8 cellular contexts compared by ENCODE assay signal in genomic region chr12:121128908-121129704, GRCh38. TPM values are rescaled to one million over a fixed set of nuclear protein-coding genes. Genes with fewer than 3 reads are reported as not detected.
DNase-seq lines count a peak whose midpoint lies in the region; ATAC-seq and TF ChIP-seq lines count a peak whose summit lies in the region.

No MANE protein-coding gene starts in this region.

- H3K4me3 ChIP-seq in GM08714 (ENCODE audit: low read length), result peak overlapping the region; percentile 57; the same call in 1 of the 2 replicates
- peak overlapping the region in 54 of 59 donors; percentile 2 to 58 (median 34) for H3K4me3 ChIP-seq in dorsolateral prefrontal cortex
- no peak overlapping the region for H3K4me3 ChIP-seq in mucosa of descending colon

- peak overlapping the region; percentile 62 for H3K4me3 Mint-ChIP-seq in stimulated activated effector memory CD8-positive, alpha-beta T cell treated with anti-CD3 and anti-CD28 coated beads, Interleukin-12 subunit alpha, Interleukin-12 subunit beta, amount 100 ng/mL, for 72 hours

- intact Hi-C loops in dorsolateral prefrontal cortex (cut with DNase I) (loop anchor here in 1 of 2 donors (2.0 kb wide), 1 partner anchor 18 kb away; no protein-coding TSS in a partner anchor), mucosa of descending colon (cut with DNase I, micrococcal nuclease) (no loop called here)

- H3K36me3 ChIP-seq in mucosa of descending colon (ENCODE audit: low read depth), result no peaks in the 10 kb centered on the region

- no peaks in the 10 kb centered on the region for H3K27me3 ChIP-seq in dorsolateral prefrontal cortex

- peaks cover 89% of the 10 kb centered on the region for H3K4me1 Mint-ChIP-seq in stimulated activated effector memory CD8-positive, alpha-beta T cell treated with anti-CD3 and anti-CD28 coated beads, Interleukin-12 subunit alpha, Interleukin-12 subunit beta, amount 100 ng/mL, for 72 hours

- H3K9me3 ChIP-seq in mucosa of descending colon, result no peaks in the 10 kb centered on the region

- peak; percentile 73 for DNase-seq in M059J (ENCODE audit: low read depth)
- DNase-seq in activated CD4-positive, alpha-beta T cell treated with anti-CD3 and anti-CD28 coated beads, Interleukin-2, amount 50 U/mL, for 24 hours (ENCODE audit: low read depth in 1 of 2, low spot score in 1 of 2), result peak; percentile 61 to 84
- DNase-seq in dorsolateral prefrontal cortex, result peak; percentile 58 to 98 (median 92)
- DNase-seq in mucosa of descending colon, result peak; percentile 71 to 85 (median 79)
- DNase-seq in stimulated activated effector memory CD8-positive, alpha-beta T cell treated with anti-CD3 and anti-CD28 coated beads, Interleukin-12 subunit alpha, Interleukin-12 subunit beta, amount 100 ng/mL, for 72 hours (ENCODE audit: low spot score in 2 of 2), result peak; percentile 56 to 91
- no peak for DNase-seq in NCI-H1694 treated with DMSO at 0.1 percent for 48 hours (lab: John Stamatoyannopoulos, UW)

- H3K27ac Mint-ChIP-seq in stimulated activated effector memory CD8-positive, alpha-beta T cell treated with anti-CD3 and anti-CD28 coated beads, Interleukin-12 subunit alpha, Interleukin-12 subunit beta, amount 100 ng/mL, for 72 hours, result peak overlapping the region; percentile 89

- ATAC-seq in GM21786 (IDR thresholded peaks at IDR 0.05; ENCODE audit: unreplicated experiment), result peak; percentile 69
- peak; percentile 67 for ATAC-seq in mucosa of descending colon
- peak; percentile 80 for ATAC-seq in stimulated activated effector memory CD8-positive, alpha-beta T cell treated with anti-CD3 and anti-CD28 coated beads, Interleukin-12 subunit alpha, Interleukin-12 subunit beta, amount 100 ng/mL, for 72 hours

- peaks cover 3% of the 10 kb centered on the region for H3K9me3 Mint-ChIP-seq in stimulated activated effector memory CD8-positive, alpha-beta T cell treated with anti-CD3 and anti-CD28 coated beads, Interleukin-12 subunit alpha, Interleukin-12 subunit beta, amount 100 ng/mL, for 72 hours

- peaks cover 7% of the 10 kb centered on the region for H3K36me3 Mint-ChIP-seq in stimulated activated effector memory CD8-positive, alpha-beta T cell treated with anti-CD3 and anti-CD28 coated beads, Interleukin-12 subunit alpha, Interleukin-12 subunit beta, amount 100 ng/mL, for 72 hours

- peak in 4 of 56 donors; percentile 5 to 25 (median 13) for TF ChIP-seq CTCF in dorsolateral prefrontal cortex (IDR thresholded peaks at IDR 0.05 in 54 of 56, conservative IDR thresholded peaks at IDR 0.05 in 2 of 56; ENCODE audit: low read depth in 1 of 56, partially characterized antibody in 56 of 56)
- TF ChIP-seq CTCF in mucosa of descending colon (IDR thresholded peaks at IDR 0.05), result no peak

- peak overlapping the region; percentile 74 to 99 (median 97) for H3K27ac ChIP-seq in dorsolateral prefrontal cortex

- peaks cover 14% of the 10 kb centered on the region for H3K4me1 ChIP-seq in mucosa of descending colon (ENCODE audit: low read depth)

RNA-seq across cellular contexts. Expression of gene P2RX7, which starts 3.6 kb away (rescaled TPM):
- total RNA-seq in M059J (2014; rRNA removed; shearing (Covaris generic)), result 2.8 and 6.1 TPM in 2 replicates
- total RNA-seq in dorsolateral prefrontal cortex (100 to 1,000 TPM in 20 of 120 experiments, 10 to 100 TPM in 100; 21.6 to 148 (median 62.3) TPM), mucosa of descending colon (10 to 100 TPM in 1 of 3 donors, 1 to 10 TPM in 2; 1.0 to 10.9 (median 1.4) TPM)
